ENCODE assay signal across 9 cellular contexts in genomic region chr5:102958481-102959011, GRCh38.
DNase-seq lines count a peak whose midpoint lies in the region; ATAC-seq and TF ChIP-seq lines count a peak whose summit lies in the region.
"Had no signal": no experiment of that assay in that cellular context is flagged by ENCODE, and none has a peak within 500 bp of the region (broad histone marks: within the 10 kb centered on the region; RNA-seq: fewer than 3 reads in every experiment).

No MANE protein-coding gene starts in this region.

- in situ Hi-C loops in gastrocnemius medialis (cut with MboI; ENCODE audit: low sequenced_read_pairs in 4 of 4), result loop anchor here in 1 of 4 donors (25.0 kb wide), 1 partner anchor 171 kb away; no protein-coding TSS in a partner anchor
- in situ Hi-C loops in GM13977 (cut with MboI; ENCODE audit: low pct_unique_long_range_greater_than_20kb, low sequenced_read_pairs, unreplicated experiment), result no loop called here

- H3K9me3 Mint-ChIP-seq in stimulated activated memory B cell treated with anti-CD40 and anti-IgM and Interleukin-4, amounts not matched to agents 10 μg/mL and 1 μg/mL and 100 μg/mL, for 72 hours, result no peaks in the 10 kb centered on the region
- H3K9me3 Mint-ChIP-seq: activated naive CD4-positive, alpha-beta T cell treated with anti-CD3 and anti-CD28 coated beads, Interleukin-2, amount 50 U/mL, for 72 hours had no signal

- DNase-seq in NCI-H2171 treated with DMSO at 0.1 percent for 48 hours (lab: John Stamatoyannopoulos, UW) (peak; percentile 80), NCI-H2171 (lab: John Stamatoyannopoulos, UW) (no peak), NCI-H2029 treated with DMSO at 0.1 percent for 48 hours (lab: John Stamatoyannopoulos, UW) (peak; percentile 75), epithelial cell of esophagus (ENCODE audit: low read depth) (peak; percentile 20), gastrocnemius medialis (no peak), GM13977 (ENCODE audit: low spot score) (no peak), iPS-NIHi7 (ENCODE audit: extremely low spot score) (no peak)

- intact Hi-C loops in gastrocnemius medialis (cut with DNase I; ENCODE audit: low total_unique reads), result no loop called here

- no peaks in the 10 kb centered on the region for H3K27me3 ChIP-seq in gastrocnemius medialis

- no peak overlapping the region for H3K4me3 ChIP-seq in epithelial cell of esophagus (ENCODE audit: low read length)
- no peak overlapping the region for H3K4me3 ChIP-seq in gastrocnemius medialis

- H3K27ac ChIP-seq in gastrocnemius medialis, result peak overlapping the region; percentile 50 to 69 (median 68)

- no peaks in the 10 kb centered on the region for H3K27me3 Mint-ChIP-seq in stimulated activated memory B cell treated with anti-CD40 and anti-IgM and Interleukin-4, amounts not matched to agents 10 μg/mL and 1 μg/mL and 100 μg/mL, for 72 hours

- peaks cover 17 to 21% of the 10 kb centered on the region in 2 donors for H3K4me1 ChIP-seq in gastrocnemius medialis

- H3K9me3 ChIP-seq in gastrocnemius medialis, result no peaks in the 10 kb centered on the region

- H3K36me3 ChIP-seq in gastrocnemius medialis, result peaks cover 0 to 5% of the 10 kb centered on the region in 2 donors

- H3K36me3 Mint-ChIP-seq in stimulated activated memory B cell treated with anti-CD40 and anti-IgM and Interleukin-4, amounts not matched to agents 10 μg/mL and 1 μg/mL and 100 μg/mL, for 72 hours, result peaks cover 5% of the 10 kb centered on the region

- H3K4me3 Mint-ChIP-seq in stimulated activated memory B cell treated with anti-CD40 and anti-IgM and Interleukin-4, amounts not matched to agents 10 μg/mL and 1 μg/mL and 100 μg/mL, for 72 hours, result no peak overlapping the region

- TF ChIP-seq POLR2A in gastrocnemius medialis (IDR thresholded peaks at IDR 0.05), result no peak

- ATAC-seq in gastrocnemius medialis, result peak; percentile 68 to 71
- no peak for ATAC-seq in stimulated activated memory B cell treated with anti-CD40 and anti-IgM and Interleukin-4, amounts not matched to agents 10 μg/mL and 1 μg/mL and 100 μg/mL, for 72 hours
- ATAC-seq: activated naive CD4-positive, alpha-beta T cell treated with anti-CD3 and anti-CD28 coated beads, Interleukin-2, amount 50 U/mL, for 72 hours had no signal

- no peak overlapping the region for H3K27ac Mint-ChIP-seq in stimulated activated memory B cell treated with anti-CD40 and anti-IgM and Interleukin-4, amounts not matched to agents 10 μg/mL and 1 μg/mL and 100 μg/mL, for 72 hours
- H3K27ac Mint-ChIP-seq: activated naive CD4-positive, alpha-beta T cell treated with anti-CD3 and anti-CD28 coated beads, Interleukin-2, amount 50 U/mL, for 72 hours had no signal

- H3K4me1 Mint-ChIP-seq in stimulated activated memory B cell treated with anti-CD40 and anti-IgM and Interleukin-4, amounts not matched to agents 10 μg/mL and 1 μg/mL and 100 μg/mL, for 72 hours, result no peaks in the 10 kb centered on the region

- TF ChIP-seq CTCF in epithelial cell of esophagus (IDR thresholded peaks at IDR 0.05; ENCODE audit: insufficient read depth, low read depth, low read length, missing control alignments), result no peak
- no peak for TF ChIP-seq CTCF in gastrocnemius medialis (IDR thresholded peaks at IDR 0.05 in 4 of 5, conservative IDR thresholded peaks at IDR 0.05 in 1 of 5)
- no peak for TF ChIP-seq CTCF in GM13977 (IDR thresholded peaks at IDR 0.05; ENCODE audit: extremely low read depth, insufficient read depth, missing control alignments)

Comparison
In these comparisons a context has a peak if more than half of its experiments do, and no peak if none do; other contexts are left out.
1. DNase-seq: peak in NCI-H2171 treated with DMSO at 0.1 percent for 48 hours (single experiment), NCI-H2029 treated with DMSO at 0.1 percent for 48 hours (single experiment) and epithelial cell of esophagus (single experiment); none in NCI-H2171 (single experiment), gastrocnemius medialis (0 of 2), GM13977 (single experiment) and iPS-NIHi7 (single experiment).